Comparison of ENCODE assay signal across 24 cellular contexts in the genomic region with DNA sequence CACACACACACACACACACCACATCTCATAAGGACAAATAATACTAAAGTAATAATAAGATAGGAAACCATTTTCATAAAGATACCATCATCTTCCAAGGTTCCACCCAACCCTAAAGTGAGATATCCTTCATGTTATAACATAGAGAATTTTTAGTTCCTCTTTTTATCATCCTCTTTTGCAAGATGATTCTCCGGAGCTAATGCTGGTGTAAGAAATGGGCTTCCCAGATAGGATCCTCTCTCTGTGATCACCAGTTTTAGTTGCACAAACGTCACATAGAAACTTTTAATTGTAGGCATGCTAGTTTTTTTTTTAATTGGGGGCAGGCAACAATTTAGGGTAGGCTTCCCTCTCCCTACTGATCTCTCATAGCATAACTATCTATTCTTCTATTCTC. TPM values are rescaled to one million over a fixed set of nuclear protein-coding genes. Genes with fewer than 3 reads are reported as not detected.
A peak's percentile ranks its signal among the peaks of the same experiment; 100 is the strongest.
DNase-seq lines count a peak whose midpoint lies in the region; ATAC-seq and TF ChIP-seq lines count a peak whose summit lies in the region.
"Had no signal": no experiment of that assay in that cellular context is flagged by ENCODE, and none has a peak within 500 bp of the region (broad histone marks: within the 10 kb centered on the region; RNA-seq: fewer than 3 reads in every experiment).

No MANE protein-coding gene starts in this region.

- H3K9ac ChIP-seq in Karpas-422 (ENCODE audit: low read length): no peak overlapping the region

- TF ChIP-seq EP300 in stomach (IDR thresholded peaks at IDR 0.05): no peak

- TF ChIP-seq CTCF in stomach (IDR thresholded peaks at IDR 0.05): no peak

- no peak for DNase-seq in activated CD4-positive, alpha-beta memory T cell treated with anti-CD3 and anti-CD28 coated beads for 36 hours
- DNase-seq in activated CD4-positive, alpha-beta memory T cell treated with anti-CD3 and anti-CD28 coated beads, Interleukin-2, amount 10 ng/mL, durations not matched to agents 7 days and 5 days: no peak
- no peak for DNase-seq in Karpas-422
- DNase-seq in SKM-1 treated with dmso at 0.1 percent for 144 hours (lab: John Stamatoyannopoulos, UW; ENCODE audit: unreplicated experiment): peak; percentile 67
- DNase-seq in naive thymus-derived CD4-positive, alpha-beta T cell: no peak
- DNase-seq in HK-2 (ENCODE audit: unreplicated experiment): no peak
- DNase-seq in HUDEP-2 (lab: John Stamatoyannopoulos, UW; ENCODE audit: unreplicated experiment in 76 of 76): no peak
- no peak for DNase-seq in stomach
- DNase-seq: activated CD4-positive, CD25-positive, alpha-beta regulatory T cell; activated gamma-delta T cell; DMS53; erythroblast; kidney; NCI-H1092 treated with DMSO at 0.1 percent for 48 hours; NCI-H2081; NCI-H446 treated with DMSO at 0.1 percent for 48 hours; stimulated activated CD4-positive, alpha-beta T cell treated with anti-CD3 and anti-CD28 coated beads, Interleukin-2, amount 100 ng/mL, for 48 hours had no signal

- no peak overlapping the region for H2AFZ ChIP-seq in Karpas-422 (ENCODE audit: low read length)

- H3K36me3 ChIP-seq in Karpas-422 (ENCODE audit: insufficient read depth, low read length): peaks cover 98% of the 10 kb centered on the region
- peaks cover 16 to 92% (median 61%) of the 10 kb centered on the region in 3 experiments for H3K36me3 ChIP-seq in naive thymus-derived CD4-positive, alpha-beta T cell (ENCODE audit: control insufficient read depth in 2 of 3, insufficient read depth in 3 of 3, low read length in 3 of 3)
- peaks cover 3 to 55% (median 38%) of the 10 kb centered on the region in 4 donors for H3K36me3 ChIP-seq in stomach
- H3K36me3 ChIP-seq: prostate gland had no signal

- no peak for TF ChIP-seq POLR2A in stomach (IDR thresholded peaks at IDR 0.05)

- H3K4me3 Mint-ChIP-seq in activated CD4-positive, alpha-beta memory T cell treated with anti-CD3 and anti-CD28 coated beads for 36 hours: no peak overlapping the region
- H3K4me3 Mint-ChIP-seq in activated CD4-positive, alpha-beta memory T cell treated with anti-CD3 and anti-CD28 coated beads, Interleukin-2, amount 10 ng/mL, durations not matched to agents 7 days and 5 days: no peak overlapping the region
- peak overlapping the region in 3 of 10 donors; percentile 35 to 45 (median 38) for H3K4me3 Mint-ChIP-seq in naive thymus-derived CD4-positive, alpha-beta T cell
- H3K4me3 Mint-ChIP-seq: central memory CD8-positive, alpha-beta T cell; natural killer cell treated with Interleukin-12 subunit alpha and Interleukin-12 subunit beta and Interleukin-15 and Interleukin-18, amount 100 ng/mL, for 72 hours; T-helper 1 cell treated with Interleukin-12 subunit alpha and Interleukin-12 subunit beta and Interleukin-4 antibody, amounts not matched to agents 30 μg/mL and 1 μg/mL, for 36 hours had no signal

- CTCF ChIA-PET in activated CD4-positive, alpha-beta memory T cell treated with anti-CD3 and anti-CD28 coated beads for 36 hours (lab: Charles Lee): no interaction called here
- CTCF ChIA-PET in activated CD4-positive, alpha-beta memory T cell treated with anti-CD3 and anti-CD28 coated beads, Interleukin-2, amount 10 ng/mL, durations not matched to agents 7 days and 5 days (lab: Charles Lee): interaction anchor here (1.7 kb wide), 1 partner anchor 75 kb away, joined by 4 read pairs; no protein-coding TSS in a partner anchor
- CTCF ChIA-PET in naive thymus-derived CD4-positive, alpha-beta T cell (lab: Charles Lee): interaction anchor here (1.4 kb wide), 1 partner anchor 33 kb away, joined by 5 read pairs; no protein-coding TSS in a partner anchor

- H3K36me3 Mint-ChIP-seq in activated CD4-positive, alpha-beta memory T cell treated with anti-CD3 and anti-CD28 coated beads for 36 hours: peaks cover 25% of the 10 kb centered on the region
- H3K36me3 Mint-ChIP-seq in activated CD4-positive, alpha-beta memory T cell treated with anti-CD3 and anti-CD28 coated beads, Interleukin-2, amount 10 ng/mL, durations not matched to agents 7 days and 5 days (ENCODE audit: low read depth): peaks cover 38% of the 10 kb centered on the region
- H3K36me3 Mint-ChIP-seq in naive thymus-derived CD4-positive, alpha-beta T cell: peaks cover 17 to 27% (median 22%) of the 10 kb centered on the region in 5 donors

- POLR2A ChIA-PET in activated CD4-positive, alpha-beta memory T cell treated with anti-CD3 and anti-CD28 coated beads for 36 hours (lab: Charles Lee): no interaction called here
- POLR2A ChIA-PET in activated CD4-positive, alpha-beta memory T cell treated with anti-CD3 and anti-CD28 coated beads, Interleukin-2, amount 10 ng/mL, durations not matched to agents 7 days and 5 days (lab: Charles Lee): interaction anchor here (0.7 kb wide), 1 partner anchor 27 kb away, joined by 4 read pairs; no protein-coding TSS in a partner anchor
- POLR2A ChIA-PET in naive thymus-derived CD4-positive, alpha-beta T cell (lab: Charles Lee): interaction anchor here (0.7 to 1.4 kb wide), 2 partner anchors 14 to 195 kb away, joined by 5 read pairs; no protein-coding TSS in a partner anchor

- no peaks in the 10 kb centered on the region for H3K9me2 ChIP-seq in Karpas-422 (replicated peaks; ENCODE audit: insufficient read depth, low read length)

- ATAC-seq in naive thymus-derived CD4-positive, alpha-beta T cell: peak; percentile 52
- ATAC-seq: HCT116 had no signal

- intact Hi-C loops in activated CD4-positive, alpha-beta memory T cell treated with anti-CD3 and anti-CD28 coated beads for 36 hours (cut with micrococcal nuclease): no loop called here
- intact Hi-C loops in naive thymus-derived CD4-positive, alpha-beta T cell (cut with micrococcal nuclease): loop anchor here in 1 of 2 donors (1.0 kb wide), 1 partner anchor 9 kb away; no protein-coding TSS in a partner anchor
- intact Hi-C loops in stomach (cut with DNase I; ENCODE audit: low total_unique reads): no loop called here

- H4K20me1 ChIP-seq in Karpas-422 (ENCODE audit: insufficient read depth, low read depth, low read length): no peaks in the 10 kb centered on the region

- no peak overlapping the region for H3K4me2 ChIP-seq in Karpas-422 (ENCODE audit: low read depth, low read length, poor library complexity, severe bottlenecking)

- H3K4me3 ChIP-seq in Karpas-422 (ENCODE audit: low read length): no peak overlapping the region
- H3K4me3 ChIP-seq in naive thymus-derived CD4-positive, alpha-beta T cell (ENCODE audit: low read length): no peak overlapping the region
- no peak overlapping the region for H3K4me3 ChIP-seq in stomach
- H3K4me3 ChIP-seq: prostate gland, skin epidermis had no signal

- 77 to 84% (median 83%) methylated on average over 2 of the region's 2 CpGs for WGBS in stomach, 5 donors

- H3K79me2 ChIP-seq in Karpas-422 (ENCODE audit: low read length): peaks cover 69% of the 10 kb centered on the region

- H3K27me3 ChIP-seq in Karpas-422 (ENCODE audit: low read length) (no peaks in the 10 kb centered on the region), stomach (no peaks in the 10 kb centered on the region)
- no peaks in the 10 kb centered on the region for H3K27me3 ChIP-seq in naive thymus-derived CD4-positive, alpha-beta T cell (ENCODE audit: control insufficient read depth in 2 of 2, insufficient read depth in 2 of 2, low read length in 2 of 2)

- H3K4me1 Mint-ChIP-seq in activated CD4-positive, alpha-beta memory T cell treated with anti-CD3 and anti-CD28 coated beads for 36 hours (ENCODE audit: low read depth): peaks cover 32% of the 10 kb centered on the region
- peaks cover 23% of the 10 kb centered on the region for H3K4me1 Mint-ChIP-seq in activated CD4-positive, alpha-beta memory T cell treated with anti-CD3 and anti-CD28 coated beads, Interleukin-2, amount 10 ng/mL, durations not matched to agents 7 days and 5 days
- H3K4me1 Mint-ChIP-seq in naive thymus-derived CD4-positive, alpha-beta T cell: peaks cover 22 to 40% (median 35%) of the 10 kb centered on the region in 7 donors

- H3K9me3 ChIP-seq in Karpas-422 (ENCODE audit: low read length) (no peaks in the 10 kb centered on the region), stomach (no peaks in the 10 kb centered on the region)
- H3K9me3 ChIP-seq in naive thymus-derived CD4-positive, alpha-beta T cell (ENCODE audit: control insufficient read depth in 2 of 3, low read length in 3 of 3): no peaks in the 10 kb centered on the region
- H3K9me3 ChIP-seq: prostate gland had no signal

- peak overlapping the region; percentile 11 for H3K27ac Mint-ChIP-seq in activated CD4-positive, alpha-beta memory T cell treated with anti-CD3 and anti-CD28 coated beads for 36 hours
- H3K27ac Mint-ChIP-seq in activated CD4-positive, alpha-beta memory T cell treated with anti-CD3 and anti-CD28 coated beads, Interleukin-2, amount 10 ng/mL, durations not matched to agents 7 days and 5 days: no peak overlapping the region
- peak overlapping the region in 3 of 9 donors; percentile 2 to 75 (median 2) for H3K27ac Mint-ChIP-seq in naive thymus-derived CD4-positive, alpha-beta T cell
- H3K27ac Mint-ChIP-seq: CD14-positive monocyte; natural killer cell treated with Interleukin-12 subunit alpha and Interleukin-12 subunit beta and Interleukin-15 and Interleukin-18, amount 100 ng/mL, for 72 hours; T-helper 1 cell treated with Interleukin-12 subunit alpha and Interleukin-12 subunit beta and Interleukin-4 antibody, amounts not matched to agents 30 μg/mL and 1 μg/mL, for 36 hours had no signal

- no peaks in the 10 kb centered on the region for H3K27me3 Mint-ChIP-seq in activated CD4-positive, alpha-beta memory T cell treated with anti-CD3 and anti-CD28 coated beads for 36 hours
- no peaks in the 10 kb centered on the region for H3K27me3 Mint-ChIP-seq in activated CD4-positive, alpha-beta memory T cell treated with anti-CD3 and anti-CD28 coated beads, Interleukin-2, amount 10 ng/mL, durations not matched to agents 7 days and 5 days
- no peaks in the 10 kb centered on the region for H3K27me3 Mint-ChIP-seq in naive thymus-derived CD4-positive, alpha-beta T cell
- H3K27me3 Mint-ChIP-seq: central memory CD8-positive, alpha-beta T cell; natural killer cell treated with Interleukin-12 subunit alpha and Interleukin-12 subunit beta and Interleukin-15 and Interleukin-18, amount 100 ng/mL, for 72 hours had no signal

- peak overlapping the region; percentile 15; the same call in 1 of the 2 replicates for H3K27ac ChIP-seq in Karpas-422 (ENCODE audit: low read length)
- H3K27ac ChIP-seq in naive thymus-derived CD4-positive, alpha-beta T cell (ENCODE audit: low read depth, low read length): peak overlapping the region; percentile 45
- H3K27ac ChIP-seq in stomach: peak overlapping the region in 2 of 5 donors; percentile 25 to 30
- H3K27ac ChIP-seq: prostate gland, skin epidermis had no signal

- no peaks in the 10 kb centered on the region for H3K9me3 Mint-ChIP-seq in activated CD4-positive, alpha-beta memory T cell treated with anti-CD3 and anti-CD28 coated beads for 36 hours
- no peaks in the 10 kb centered on the region for H3K9me3 Mint-ChIP-seq in activated CD4-positive, alpha-beta memory T cell treated with anti-CD3 and anti-CD28 coated beads, Interleukin-2, amount 10 ng/mL, durations not matched to agents 7 days and 5 days
- H3K9me3 Mint-ChIP-seq in naive thymus-derived CD4-positive, alpha-beta T cell: no peaks in the 10 kb centered on the region
- H3K9me3 Mint-ChIP-seq: CD14-positive monocyte; central memory CD8-positive, alpha-beta T cell; natural killer cell treated with Interleukin-12 subunit alpha and Interleukin-12 subunit beta and Interleukin-15 and Interleukin-18, amount 100 ng/mL, for 72 hours; T-helper 1 cell treated with Interleukin-12 subunit alpha and Interleukin-12 subunit beta and Interleukin-4 antibody, amounts not matched to agents 30 μg/mL and 1 μg/mL, for 36 hours had no signal

- H3K4me1 ChIP-seq in Karpas-422 (ENCODE audit: low read length) (peaks cover 38% of the 10 kb centered on the region), stomach (peaks cover 0 to 29% (median 0%) of the 10 kb centered on the region in 4 donors)
- peaks cover 28 to 49% of the 10 kb centered on the region in 2 donors for H3K4me1 ChIP-seq in naive thymus-derived CD4-positive, alpha-beta T cell (ENCODE audit: control insufficient read depth in 2 of 2, insufficient read depth in 2 of 2, low read length in 2 of 2)
- H3K4me1 ChIP-seq: prostate gland had no signal

RNA-seq across cellular contexts. Expression of a gene that starts 49.6 kb away (rescaled TPM):
- total RNA-seq in activated CD4-positive, alpha-beta memory T cell treated with anti-CD3 and anti-CD28 coated beads for 36 hours: 10 to 100 TPM; 79.8 to 87.7 TPM
- 100 to 1,000 TPM; 128 to 132 TPM for total RNA-seq in activated CD4-positive, alpha-beta memory T cell treated with anti-CD3 and anti-CD28 coated beads, Interleukin-2, amount 10 ng/mL, durations not matched to agents 7 days and 5 days
- total RNA-seq in Karpas-422 (2014; rRNA removed; shearing (Covaris generic); ENCODE audit: low replicate concordance): 172 and 213 TPM in 2 replicates
- 100 to 1,000 TPM in 4 of 5 experiments, 10 to 100 TPM in 1; 68.2 to 139 (median 116) TPM for total RNA-seq in naive thymus-derived CD4-positive, alpha-beta T cell
- 100 to 1,000 TPM in 1 of 2 donors, 10 to 100 TPM in 1; 63.3 to 134 TPM for polyA plus RNA-seq in naive thymus-derived CD4-positive, alpha-beta T cell
- total RNA-seq in stomach: 10 to 100 TPM in 2 of 5 donors, 1 to 10 TPM in 1, under 1 TPM in 1, not detected in 1; 0.29 to 17.1 (median 8.7) TPM
- polyA plus RNA-seq in stomach: 1 to 10 TPM; 3.6 to 6.3 (median 4.0) TPM
